Comparison of ENCODE assay signal across 8 cellular contexts in the genomic region with DNA sequence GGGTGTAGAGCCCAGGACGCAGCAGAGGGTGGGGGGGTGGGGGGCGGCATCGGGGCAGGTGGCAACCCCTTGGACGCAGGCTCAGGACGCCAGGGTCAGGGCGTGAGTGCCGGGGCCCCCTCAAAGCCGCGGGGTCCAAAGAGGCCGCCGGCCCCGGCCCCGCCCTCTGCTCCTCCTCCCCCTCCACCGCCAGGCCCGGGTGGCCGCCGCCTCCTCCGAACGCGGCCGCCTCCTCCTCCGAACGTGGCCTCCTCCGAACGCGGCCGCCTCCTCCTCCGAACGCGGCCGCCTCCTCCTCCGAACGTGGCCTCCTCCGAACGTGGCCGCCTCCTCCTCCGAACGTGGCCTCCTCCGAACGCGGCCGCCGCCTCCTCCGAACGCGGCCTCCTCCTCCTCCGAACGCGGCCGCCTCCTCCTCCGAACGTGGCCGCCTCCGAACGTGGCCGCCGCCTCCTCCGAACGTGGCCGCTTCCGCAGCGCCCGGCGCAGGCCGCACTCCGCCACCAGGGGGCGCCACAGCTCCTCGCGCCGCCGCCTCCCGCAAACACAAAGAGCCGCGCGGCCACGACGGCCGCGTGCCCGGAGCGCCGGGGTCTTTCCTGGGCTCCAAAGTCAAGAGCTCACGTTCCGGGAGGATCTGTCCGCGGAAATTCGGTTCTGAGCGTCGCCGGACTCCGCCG. TPM values are rescaled to one million over a fixed set of nuclear protein-coding genes. Genes with fewer than 3 reads are reported as not detected.
DNase-seq lines count a peak whose midpoint lies in the region; ATAC-seq and TF ChIP-seq lines count a peak whose summit lies in the region.

No MANE protein-coding gene starts in this region.

- peak overlapping the region; percentile 34 for H3K18ac ChIP-seq in trophoblast cell (ENCODE audit: low read length)

- H3K14ac ChIP-seq in trophoblast cell (ENCODE audit: low read length), result peak overlapping the region; percentile 5

- H3K36me3 ChIP-seq in Karpas-422 (ENCODE audit: insufficient read depth, low read length) (no peaks in the 10 kb centered on the region), SK-N-MC (ENCODE audit: insufficient read depth, low read length) (peaks cover 11% of the 10 kb centered on the region), trophoblast cell (ENCODE audit: control insufficient read depth in 1 of 2, insufficient read depth in 2 of 2, low read length in 2 of 2) (no peaks in the 10 kb centered on the region), upper lobe of left lung (no peaks in the 10 kb centered on the region)

- no peak for TF ChIP-seq EP300 in upper lobe of left lung (IDR thresholded peaks at IDR 0.05)

- DNase-seq in 8988T (peak; percentile 52), GM13976 (ENCODE audit: low spot score) (peak; percentile 94), Karpas-422 (peak; percentile 94), SK-N-MC (ENCODE audit: low read depth, low spot score) (no peak), globus pallidus (ENCODE audit: low spot score) (peak; percentile 38), trophoblast cell (peak; percentile 55 to 86), upper lobe of left lung (peak; percentile 63 to 98)
- DNase-seq in activated naive CD4-positive, alpha-beta T cell treated with Interleukin-2 at 50 U/mL for 16 hours, result peak; percentile 86

- H3K4me3 ChIP-seq in Karpas-422 (ENCODE audit: low read length) (peak overlapping the region; percentile 42; the same call in 1 of the 2 replicates), SK-N-MC (peak overlapping the region; percentile 93), trophoblast cell (ENCODE audit: low read depth, low read length) (peak overlapping the region; percentile 70), upper lobe of left lung (peak overlapping the region; percentile 14 to 60 (median 44))

- H3K79me1 ChIP-seq in trophoblast cell (ENCODE audit: low read length), result peaks cover 4% of the 10 kb centered on the region

- H3K4me1 ChIP-seq in Karpas-422 (ENCODE audit: low read length) (peaks cover 8% of the 10 kb centered on the region), trophoblast cell (ENCODE audit: control insufficient read depth in 1 of 2, insufficient read depth in 2 of 2, low read length in 2 of 2) (peaks cover 2 to 6% of the 10 kb centered on the region in 2 experiments), upper lobe of left lung (peaks cover 19 to 34% (median 29%) of the 10 kb centered on the region in 4 donors)

- peak overlapping the region; percentile 24 for H4K12ac ChIP-seq in trophoblast cell (ENCODE audit: low read depth, low read length)

- H3K9me2 ChIP-seq in Karpas-422 (replicated peaks; ENCODE audit: insufficient read depth, low read length), result no peaks in the 10 kb centered on the region

- peak overlapping the region; percentile 57 for H3K4me2 ChIP-seq in Karpas-422 (ENCODE audit: low read depth, low read length, poor library complexity, severe bottlenecking)
- H3K4me2 ChIP-seq in trophoblast cell (ENCODE audit: low read length), result peak overlapping the region; percentile 39

- peak overlapping the region; percentile 78 for H4K8ac ChIP-seq in trophoblast cell (ENCODE audit: low read depth, low read length)

- H2AFZ ChIP-seq in Karpas-422 (ENCODE audit: low read length), result no peak overlapping the region
- peak overlapping the region; percentile 7 for H2AFZ ChIP-seq in trophoblast cell (ENCODE audit: insufficient read depth, low read length, poor library complexity)

- TF ChIP-seq POLR2A in upper lobe of left lung (IDR thresholded peaks at IDR 0.05), result no peak

- H2BK12ac ChIP-seq in trophoblast cell (ENCODE audit: low read length), result no peak overlapping the region

- no CpG with 5 or more reads among the region's 92 CpGs for WGBS in trophoblast cell (ENCODE audit: extremely low coverage, insufficient coverage, insufficient read length)
- WGBS in upper lobe of left lung, 2 donors, result 7 to 53% methylated on average over 3 to 41 of the region's 92 CpGs

- H2AK5ac ChIP-seq in trophoblast cell (ENCODE audit: low read length), result no peak overlapping the region

- H3K79me2 ChIP-seq in Karpas-422 (ENCODE audit: low read length), result no peaks in the 10 kb centered on the region
- H3K79me2 ChIP-seq in trophoblast cell (ENCODE audit: control insufficient read depth, insufficient read depth, low read length, poor library complexity), result peaks cover 2% of the 10 kb centered on the region

- ATAC-seq in upper lobe of left lung (ENCODE audit: low FRiP score in 2 of 2), result peak; percentile 87 to 96

- peak overlapping the region; percentile 69 for H4K91ac ChIP-seq in trophoblast cell (ENCODE audit: low read depth, low read length)

- H3K27ac ChIP-seq in Karpas-422 (ENCODE audit: low read length), result no peak overlapping the region
- H3K27ac ChIP-seq in SK-N-MC, result peak overlapping the region; percentile 92
- H3K27ac ChIP-seq in trophoblast cell (ENCODE audit: low read depth, low read length), result no peak overlapping the region
- H3K27ac ChIP-seq in upper lobe of left lung, result no peak overlapping the region

- peak overlapping the region; percentile 12 for H2BK120ac ChIP-seq in trophoblast cell (ENCODE audit: insufficient read depth, low read length, poor library complexity)

- H3K27me3 ChIP-seq in Karpas-422 (ENCODE audit: low read length) (no peaks in the 10 kb centered on the region), trophoblast cell (ENCODE audit: insufficient read depth, low read length) (no peaks in the 10 kb centered on the region), upper lobe of left lung (peaks cover 0 to 20% (median 3%) of the 10 kb centered on the region in 4 donors)

- no peak overlapping the region for H3K23ac ChIP-seq in trophoblast cell (ENCODE audit: low read length)

- peak overlapping the region; percentile 2 for H3K4ac ChIP-seq in trophoblast cell (ENCODE audit: low read depth, low read length)

- peak; percentile 99 for TF ChIP-seq CTCF in GM13976 (IDR thresholded peaks at IDR 0.05; ENCODE audit: borderline replicate concordance, control extremely low read depth, extremely low read depth, insufficient read depth, missing control alignments)
- peak; percentile 91 to 99 (median 95) for TF ChIP-seq CTCF in upper lobe of left lung (IDR thresholded peaks at IDR 0.05)

- no peaks in the 10 kb centered on the region for H4K20me1 ChIP-seq in Karpas-422 (ENCODE audit: insufficient read depth, low read depth, low read length)

- H3K9ac ChIP-seq in Karpas-422 (ENCODE audit: low read length) (peak overlapping the region; percentile 38), SK-N-MC (ENCODE audit: insufficient read length) (peak overlapping the region; percentile 91), trophoblast cell (ENCODE audit: low read length) (no peak overlapping the region)

- in situ Hi-C loops in GM13976 (cut with MboI; ENCODE audit: low sequenced_read_pairs, unreplicated experiment), result loop anchor here (10.0 kb wide), 1 partner anchor 60 kb away; a partner anchor contains a TSS

- H3K9me3 ChIP-seq in Karpas-422 (ENCODE audit: low read length) (no peaks in the 10 kb centered on the region), SK-N-MC (ENCODE audit: low read depth, low read length) (no peaks in the 10 kb centered on the region), trophoblast cell (ENCODE audit: insufficient read depth, low read depth, low read length) (no peaks in the 10 kb centered on the region), upper lobe of left lung (no peaks in the 10 kb centered on the region)

- H2BK5ac ChIP-seq in trophoblast cell (ENCODE audit: low read depth, low read length, poor library complexity), result no peak overlapping the region

RNA-seq across cellular contexts. Expression of a gene that starts 19.3 kb away (rescaled TPM):
- total RNA-seq in Karpas-422 (2014; rRNA removed; shearing (Covaris generic); ENCODE audit: low replicate concordance), result not detected in 2 replicates
- polyA plus RNA-seq in trophoblast cell (2013), result 16.6 and 18.4 TPM in 2 replicates
- 1 to 10 TPM; 1.0 to 9.3 (median 2.4) TPM for total RNA-seq in upper lobe of left lung

RNA-seq across cellular contexts. Expression of a gene that starts 54.6 kb away (rescaled TPM):
- 32.5 and 63.5 TPM in 2 replicates for total RNA-seq in Karpas-422 (2014; rRNA removed; shearing (Covaris generic); ENCODE audit: low replicate concordance)
- 41.5 and 42.0 TPM in 2 replicates for polyA plus RNA-seq in trophoblast cell (2013)
- total RNA-seq in upper lobe of left lung, result 10 to 100 TPM; 28.7 to 66.0 (median 51.0) TPM

RNA-seq across cellular contexts. Expression of a gene that starts 56.0 kb away (rescaled TPM):
- 13.9 and 21.2 TPM in 2 replicates for total RNA-seq in Karpas-422 (2014; rRNA removed; shearing (Covaris generic); ENCODE audit: low replicate concordance)
- 18.1 and 18.5 TPM in 2 replicates for polyA plus RNA-seq in trophoblast cell (2013)
- 10 to 100 TPM in 4 of 6 donors, 1 to 10 TPM in 2; 4.7 to 45.1 (median 16.5) TPM for total RNA-seq in upper lobe of left lung

Comparison
In these comparisons a context has a peak if more than half of its experiments do, and no peak if none do; other contexts are left out.
1. H3K4me3 ChIP-seq: peak in every context shown above with its lines; median percentile 93 in SK-N-MC; 70 in trophoblast cell; 44 in upper lobe of left lung; 42 in Karpas-422.